ENCODE assay signal across 11 cellular contexts in genomic region chr6:43089874-43090556, GRCh38. TPM values are rescaled to one million over a fixed set of nuclear protein-coding genes. Genes with fewer than 3 reads are reported as not detected.
DNase-seq lines count a peak whose midpoint lies in the region; TF ChIP-seq lines count a peak whose summit lies in the region.
"Had no signal": no experiment of that assay in that cellular context is flagged by ENCODE, and none has a peak within 500 bp of the region (broad histone marks: within the 10 kb centered on the region; RNA-seq: fewer than 3 reads in every experiment).

No MANE protein-coding gene starts in this region.

- BruUV-seq in PC-9 (replicated peaks; lab: Mats Ljungman, UMichigan), result no TSS peak

- CTCF ChIA-PET in PC-9 (lab: Charles Lee), result interaction anchor here (0.6 kb wide), 1 partner anchor 707 kb away, joined by 3 read pairs; no protein-coding TSS in a partner anchor

- 0 out of 22 replicates have a peak overlapping the region, but pooled peaks of 2 of the 11 experiments have one; percentile 7 to 11 for H3K27ac ChIP-seq in BLaER1 treated with 17β-estradiol and CSF1 and Interleukin-3, amounts not matched to agents 10 nM and 100 nM
- H3K27ac ChIP-seq in PC-9 (peak overlapping the region; percentile 40), osteoblast (ENCODE audit: low read depth, low read length) (peak overlapping the region; percentile 35)
- H3K27ac ChIP-seq: brain microvascular endothelial cell had no signal

- peak overlapping the region in 10 of 11 experiments; percentile 4 to 40 (median 28); a peak in 13 of 22 replicates for H3K4me2 ChIP-seq in BLaER1 treated with 17β-estradiol and CSF1 and Interleukin-3, amounts not matched to agents 10 nM and 100 nM
- H3K4me2 ChIP-seq in PC-9, result peak overlapping the region; percentile 52
- H3K4me2 ChIP-seq in osteoblast (ENCODE audit: insufficient read depth, low read length), result no peak overlapping the region

- intact Hi-C loops in PC-9 (cut with micrococcal nuclease; ENCODE audit: unreplicated experiment), result no loop called here

- TF ChIP-seq CTCF in PC-9 (conservative IDR thresholded peaks at IDR 0.05), result no peak
- TF ChIP-seq CTCF in osteoblast (IDR thresholded peaks at IDR 0.05; ENCODE audit: extremely low read depth, low read depth, low read length), result no peak

- peaks cover 19% of the 10 kb centered on the region; the same call in 1 of the 2 replicates for H3F3A ChIP-seq in PC-9 (ENCODE audit: insufficient read depth, low read depth)

- H3K27me3 ChIP-seq in BLaER1 treated with 17β-estradiol and CSF1 and Interleukin-3, amounts not matched to agents 10 nM and 100 nM, result no peaks in the 10 kb centered on the region
- H3K27me3 ChIP-seq in PC-9 (ENCODE audit: insufficient read depth, low read depth) (no peaks in the 10 kb centered on the region), osteoblast (ENCODE audit: insufficient read depth, low read length) (no peaks in the 10 kb centered on the region)
- H3K27me3 ChIP-seq: brain microvascular endothelial cell had no signal

- POLR2A ChIA-PET in PC-9 (lab: Charles Lee; ENCODE audit: unreplicated experiment), result interaction anchor here (0.6 kb wide), 1 partner anchor 92 kb away, joined by 8 read pairs; the partner anchor contains the start of gene CUL9

- H4K20me1 ChIP-seq in BLaER1 treated with 17β-estradiol and CSF1 and Interleukin-3, amounts not matched to agents 10 nM and 100 nM, result peaks cover 0 to 98% (median 77%) of the 10 kb centered on the region in 11 experiments; a peak in 17 of 22 replicates
- no peaks in the 10 kb centered on the region for H4K20me1 ChIP-seq in PC-9 (ENCODE audit: insufficient read depth)
- H4K20me1 ChIP-seq in osteoblast (ENCODE audit: insufficient read depth, low read length), result peaks cover 45% of the 10 kb centered on the region

- no peak for DNase-seq in PC-9
- DNase-seq in fibroblast of gingiva (ENCODE audit: low read depth), result peak; percentile 51
- peak; percentile 44 for DNase-seq in osteoblast (ENCODE audit: insufficient read length, low spot score, missing footprints)
- DNase-seq in germinal center (ENCODE audit: low spot score), result no peak
- DNase-seq in hypothalamus (lab: John Stamatoyannopoulos, UW), result no peak
- no peak for DNase-seq in cerebellar nuclear complex (lab: John Stamatoyannopoulos, UW)
- DNase-seq in GF-D8 (lab: John Stamatoyannopoulos, UW), result no peak
- DNase-seq: activated CD8-positive, alpha-beta memory T cell treated with anti-CD3 and anti-CD28 coated beads for 24 hours; brain microvascular endothelial cell; small intestine had no signal

- 0 out of 22 replicates have a peak, but pooled peaks cover 0 to 6% (median 0%) of the 10 kb centered on the region in 11 experiments for H3K36me3 ChIP-seq in BLaER1 treated with 17β-estradiol and CSF1 and Interleukin-3, amounts not matched to agents 10 nM and 100 nM
- H3K36me3 ChIP-seq in PC-9 (ENCODE audit: low read depth), result no peaks in the 10 kb centered on the region
- H3K36me3 ChIP-seq in osteoblast (ENCODE audit: insufficient read depth, low read length), result no peaks in the 10 kb centered on the region
- H3K36me3 ChIP-seq: brain microvascular endothelial cell had no signal

- H3K4me1 ChIP-seq in BLaER1 treated with 17β-estradiol and CSF1 and Interleukin-3, amounts not matched to agents 10 nM and 100 nM, result peaks cover 20 to 61% (median 48%) of the 10 kb centered on the region in 10 experiments
- H3K4me1 ChIP-seq in PC-9 (replicated peaks; ENCODE audit: insufficient read depth), result peaks cover 45% of the 10 kb centered on the region
- peaks cover 37% of the 10 kb centered on the region for H3K4me1 ChIP-seq in osteoblast (ENCODE audit: insufficient read depth, low read length)

- H2AFZ ChIP-seq in PC-9 (no peak overlapping the region), osteoblast (ENCODE audit: low read length) (no peak overlapping the region)

- no peak overlapping the region for H3K4me3 ChIP-seq in BLaER1 treated with 17β-estradiol and CSF1 and Interleukin-3, amounts not matched to agents 10 nM and 100 nM
- H3K4me3 ChIP-seq in PC-9 (no peak overlapping the region), osteoblast (ENCODE audit: insufficient read depth, low read length) (no peak overlapping the region)

- H3K9ac ChIP-seq in BLaER1 treated with 17β-estradiol and CSF1 and Interleukin-3, amounts not matched to agents 10 nM and 100 nM, result peak overlapping the region in 3 of 11 experiments; percentile 16 to 23 (median 17); a peak in 3 of 22 replicates

- H3K79me2 ChIP-seq in PC-9 (ENCODE audit: low read depth) (peaks cover 92% of the 10 kb centered on the region), osteoblast (ENCODE audit: insufficient read depth, low read length) (peaks cover 81% of the 10 kb centered on the region)

- H3K9me2 ChIP-seq in PC-9 (ENCODE audit: insufficient read depth), result no peaks in the 10 kb centered on the region

- no peaks in the 10 kb centered on the region for H3K9me3 ChIP-seq in BLaER1 treated with 17β-estradiol and CSF1 and Interleukin-3, amounts not matched to agents 10 nM and 100 nM (replicated peaks in 1 of 11)
- H3K9me3 ChIP-seq in PC-9 (ENCODE audit: insufficient read depth, low read depth) (no peaks in the 10 kb centered on the region), osteoblast (ENCODE audit: low read depth, low read length) (no peaks in the 10 kb centered on the region)

RNA-seq across cellular contexts. Expression of gene PTK7, which starts 13.9 kb away (rescaled TPM):
- total RNA-seq in PC-9 (2021) (106 and 110 TPM in 2 replicates), osteoblast (183 and 190 TPM in 2 replicates)

RNA-seq across cellular contexts. Expression of gene KLC4, which starts 30.6 kb away (rescaled TPM):
- total RNA-seq in PC-9 (2021) (46.2 and 46.7 TPM in 2 replicates), osteoblast (17.7 and 20.3 TPM in 2 replicates)

RNA-seq across cellular contexts. Expression of gene MRPL2, which starts 30.8 kb away (rescaled TPM):
- total RNA-seq in PC-9 (2021) (86.2 and 110 TPM in 2 replicates), osteoblast (16.2 and 20.6 TPM in 2 replicates)

RNA-seq across cellular contexts. Expression of gene CUL7, which starts 36.4 kb away (rescaled TPM):
- total RNA-seq in PC-9 (2021), result 22.8 and 32.4 TPM in 2 replicates
- total RNA-seq in osteoblast, result 46.9 and 48.5 TPM in 2 replicates

Comparison
In these comparisons a context has a peak if more than half of its experiments do, and no peak if none do; other contexts are left out.
1. DNase-seq: peak in fibroblast of gingiva (single experiment) and osteoblast (single experiment); none in PC-9 (0 of 2), germinal center (single experiment), hypothalamus (0 of 51), cerebellar nuclear complex (0 of 2) and GF-D8 (single experiment).